14 cellular contexts compared by ENCODE assay signal in genomic region chrX:71128166-71128833, GRCh38. TPM values are rescaled to one million over a fixed set of nuclear protein-coding genes. Genes with fewer than 3 reads are reported as not detected.
DNase-seq lines count a peak whose midpoint lies in the region; ATAC-seq and TF ChIP-seq lines count a peak whose summit lies in the region.
"Had no signal": no experiment of that assay in that cellular context is flagged by ENCODE, and none has a peak within 500 bp of the region (broad histone marks: within the 10 kb centered on the region; RNA-seq: fewer than 3 reads in every experiment).

No MANE protein-coding gene starts in this region.

- ATAC-seq in gastrocnemius medialis = no peak

- H3K36me3 ChIP-seq in CD8-positive, alpha-beta memory T cell (ENCODE audit: insufficient read depth, low read length) = peaks cover 43% of the 10 kb centered on the region
- H3K36me3 ChIP-seq in KOPT-K1 (ENCODE audit: insufficient read depth, low read length) (peaks cover 98% of the 10 kb centered on the region), adipocyte (ENCODE audit: control insufficient read depth, insufficient read depth, low read length, severe bottlenecking) (peaks cover 83% of the 10 kb centered on the region), mesenchymal stem cell (ENCODE audit: control insufficient read depth in 1 of 2, insufficient read depth in 2 of 2, low read depth in 1 of 2, low read length in 2 of 2) (peaks cover 76 to 94% of the 10 kb centered on the region in 2 experiments), gastrocnemius medialis (peaks cover 0 to 74% of the 10 kb centered on the region in 2 donors)

- H2BK12ac ChIP-seq in mesenchymal stem cell (ENCODE audit: low read length in 2 of 2) = no peak overlapping the region

- DNase-seq in CD8-positive, alpha-beta memory T cell = no peak
- DNase-seq in adipocyte (ENCODE audit: low read depth) = peak; percentile 23
- peak; percentile 54 for DNase-seq in mesenchymal stem cell
- no peak for DNase-seq in posterior vena cava (ENCODE audit: low spot score)
- DNase-seq in activated CD4-positive, alpha-beta T cell treated with anti-CD3 and anti-CD28 coated beads for 48 hours = no peak
- no peak for DNase-seq in stimulated activated CD4-positive, alpha-beta T cell treated with anti-CD3 and anti-CD28 coated beads, Interleukin-12 subunit alpha, Interleukin-12 subunit beta, amount 100 ng/mL, for 4 hours
- DNase-seq in gastrocnemius medialis = no peak
- DNase-seq: NCI-H1930 had no signal

- H2AK5ac ChIP-seq in mesenchymal stem cell (ENCODE audit: low read length, severe bottlenecking) = no peak overlapping the region

- WGBS in mesenchymal stem cell = 66% methylated on average over 12 of the region's 12 CpGs

- H4K91ac ChIP-seq in mesenchymal stem cell (ENCODE audit: low read length) = no peak overlapping the region

- no peak overlapping the region for H2BK5ac ChIP-seq in mesenchymal stem cell (ENCODE audit: low read depth, low read length, poor library complexity, severe bottlenecking)

- no peak overlapping the region for H3K4me3 Mint-ChIP-seq in CD8-positive, alpha-beta memory T cell
- H3K4me3 Mint-ChIP-seq: activated B cell treated with CpG ODN at 0.5 μM for 24 hours had no signal

- intact Hi-C loops in posterior vena cava (cut with DNase I) (no loop called here), gastrocnemius medialis (cut with DNase I; ENCODE audit: low total_unique reads) (no loop called here)

- in situ Hi-C loops in gastrocnemius medialis (cut with MboI; ENCODE audit: low sequenced_read_pairs in 4 of 4) = no loop called here

- no peak overlapping the region for H3K23ac ChIP-seq in mesenchymal stem cell (ENCODE audit: low read length in 2 of 2)

- peaks cover 10 to 26% (median 18%) of the 10 kb centered on the region in 3 donors for H3K4me1 Mint-ChIP-seq in CD8-positive, alpha-beta memory T cell

- no peaks in the 10 kb centered on the region for H3K9me3 Mint-ChIP-seq in CD8-positive, alpha-beta memory T cell
- H3K9me3 Mint-ChIP-seq: activated B cell treated with CpG ODN at 0.5 μM for 24 hours had no signal

- H3K18ac ChIP-seq in mesenchymal stem cell (ENCODE audit: low read depth in 1 of 2, low read length in 2 of 2) = no peak overlapping the region

- H3K27ac Mint-ChIP-seq in CD8-positive, alpha-beta memory T cell = peak overlapping the region in 6 of 8 donors; percentile 66 to 92 (median 86)

- peaks cover 4 to 95% (median 5%) of the 10 kb centered on the region in 3 donors for H3K36me3 Mint-ChIP-seq in CD8-positive, alpha-beta memory T cell

- no peaks in the 10 kb centered on the region for H3K27me3 ChIP-seq in CD8-positive, alpha-beta memory T cell (ENCODE audit: insufficient read depth, low read length, poor library complexity, severe bottlenecking)
- H3K27me3 ChIP-seq in adipocyte (replicated peaks; ENCODE audit: control insufficient read depth, insufficient read depth, low read length) (peaks cover 3% of the 10 kb centered on the region), mesenchymal stem cell (ENCODE audit: control insufficient read depth in 1 of 2, insufficient read depth in 1 of 2, low read length in 2 of 2) (peaks cover 0 to 18% of the 10 kb centered on the region in 2 experiments), gastrocnemius medialis (no peaks in the 10 kb centered on the region)
- H3K27me3 ChIP-seq: right atrium auricular region had no signal

- TF ChIP-seq CTCF in gastrocnemius medialis (IDR thresholded peaks at IDR 0.05 in 4 of 5, conservative IDR thresholded peaks at IDR 0.05 in 1 of 5) = no peak

- H4K8ac ChIP-seq in mesenchymal stem cell (ENCODE audit: low read length) = no peak overlapping the region

- peaks cover 8% of the 10 kb centered on the region for H3K79me1 ChIP-seq in mesenchymal stem cell (replicated peaks; ENCODE audit: low read length, poor library complexity, severe bottlenecking)

- no peak overlapping the region for H2BK120ac ChIP-seq in mesenchymal stem cell (ENCODE audit: low read depth, low read length)

- H3K27me3 Mint-ChIP-seq in CD8-positive, alpha-beta memory T cell = peaks cover 0 to 9% of the 10 kb centered on the region in 2 donors
- H3K27me3 Mint-ChIP-seq: activated B cell treated with CpG ODN at 0.5 μM for 24 hours had no signal

- H3K9ac ChIP-seq in adipocyte (ENCODE audit: low read length) = no peak overlapping the region
- H3K9ac ChIP-seq in mesenchymal stem cell (ENCODE audit: low read length) = peak overlapping the region; percentile 55

- H3K14ac ChIP-seq in mesenchymal stem cell (ENCODE audit: low read length in 2 of 2) = no peak overlapping the region

- H3K4me1 ChIP-seq in CD8-positive, alpha-beta memory T cell (ENCODE audit: insufficient read depth, low read length) = peaks cover 12% of the 10 kb centered on the region
- H3K4me1 ChIP-seq in adipocyte (ENCODE audit: control insufficient read depth, insufficient read depth, low read length) (peaks cover 11% of the 10 kb centered on the region), mesenchymal stem cell (ENCODE audit: control insufficient read depth, insufficient read depth, low read depth, low read length) (peaks cover 2% of the 10 kb centered on the region), gastrocnemius medialis (no peaks in the 10 kb centered on the region)
- H3K4me1 ChIP-seq: right atrium auricular region had no signal

- H3K4ac ChIP-seq in mesenchymal stem cell (ENCODE audit: low read depth in 1 of 2, low read length in 2 of 2) = no peak overlapping the region

- H3K27ac ChIP-seq in CD8-positive, alpha-beta memory T cell (ENCODE audit: low read depth, low read length) = no peak overlapping the region
- H3K27ac ChIP-seq in KOPT-K1 (ENCODE audit: low read depth, low read length, poor library complexity, severe bottlenecking) (peak overlapping the region; percentile 19), mesenchymal stem cell (ENCODE audit: low read length, poor library complexity, severe bottlenecking) (peak overlapping the region; percentile 45), gastrocnemius medialis (no peak overlapping the region)
- H3K27ac ChIP-seq: C4-2B, right atrium auricular region had no signal

- H3K4me3 ChIP-seq in CD8-positive, alpha-beta memory T cell (ENCODE audit: low read length) = no peak overlapping the region
- no peak overlapping the region for H3K4me3 ChIP-seq in adipocyte (ENCODE audit: low read length)
- no peak overlapping the region for H3K4me3 ChIP-seq in mesenchymal stem cell (ENCODE audit: insufficient read depth in 1 of 2, low read depth in 1 of 2, low read length in 2 of 2)
- no peak overlapping the region for H3K4me3 ChIP-seq in gastrocnemius medialis
- H3K4me3 ChIP-seq: K562, right atrium auricular region had no signal

- no peak overlapping the region for H2AFZ ChIP-seq in mesenchymal stem cell (ENCODE audit: low read depth, low read length)

- H2BK15ac ChIP-seq in mesenchymal stem cell (ENCODE audit: low read depth, poor library complexity, severe bottlenecking) = no peak overlapping the region

- no peak for TF ChIP-seq POLR2A in gastrocnemius medialis (IDR thresholded peaks at IDR 0.05)

- POLR2A ChIA-PET in CD8-positive, alpha-beta memory T cell (lab: Charles Lee) = interaction anchor here (0.6 to 1.4 kb wide), 4 partner anchors 10 to 66 kb away, joined by 3 to 12 read pairs (median 4); partner anchors contain the start of gene MED12

- H3K9me3 ChIP-seq in CD8-positive, alpha-beta memory T cell (ENCODE audit: low read length) = no peaks in the 10 kb centered on the region
- H3K9me3 ChIP-seq in KOPT-K1 (ENCODE audit: insufficient read depth, low read length, poor library complexity, severe bottlenecking) (no peaks in the 10 kb centered on the region), adipocyte (ENCODE audit: control insufficient read depth, low read length) (peaks cover 7% of the 10 kb centered on the region), mesenchymal stem cell (ENCODE audit: control insufficient read depth, low read length) (peaks cover 3% of the 10 kb centered on the region), gastrocnemius medialis (no peaks in the 10 kb centered on the region)
- H3K9me3 ChIP-seq: right atrium auricular region had no signal

- no peak overlapping the region for H3K4me2 ChIP-seq in mesenchymal stem cell (ENCODE audit: low read length, poor library complexity, severe bottlenecking)

- CTCF ChIA-PET in CD8-positive, alpha-beta memory T cell (lab: Charles Lee) = interaction anchor here (0.6 to 3.9 kb wide), 12 partner anchors 9 to 32 kb away, joined by 3 to 58 read pairs (median 4); partner anchors contain the start of genes IL2RG and MED12

RNA-seq across cellular contexts. Expression of gene MED12, which starts 9.9 kb away (rescaled TPM):
- 10 to 100 TPM; 49.3 to 61.1 TPM for total RNA-seq in CD8-positive, alpha-beta memory T cell
- polyA plus RNA-seq in CD8-positive, alpha-beta memory T cell = 19.0 TPM
- polyA plus RNA-seq in mesenchymal stem cell (2013, experiment 1 of 2) = 12.0 TPM
- 11.1 TPM for polyA plus RNA-seq in mesenchymal stem cell (2013, experiment 2 of 2)
- total RNA-seq in posterior vena cava (10 to 100 TPM; 29.2 to 33.0 TPM), gastrocnemius medialis (10 to 100 TPM; 11.8 to 25.5 (median 17.4) TPM)

RNA-seq across cellular contexts. Expression of gene NLGN3, which starts 16.3 kb away (rescaled TPM):
- under 1 TPM; 0.46 to 0.69 TPM for total RNA-seq in CD8-positive, alpha-beta memory T cell
- polyA plus RNA-seq in CD8-positive, alpha-beta memory T cell = 0.16 TPM
- 0.50 TPM for polyA plus RNA-seq in mesenchymal stem cell (2013, experiment 1 of 2)
- 0.42 TPM for polyA plus RNA-seq in mesenchymal stem cell (2013, experiment 2 of 2)
- total RNA-seq in posterior vena cava = 1 to 10 TPM in 1 of 2 donors, under 1 TPM in 1; 0.67 to 2.3 TPM
- total RNA-seq in gastrocnemius medialis = under 1 TPM in 3 of 4 donors, not detected in 1; 0.31 to 0.39 (median 0.31) TPM

RNA-seq across cellular contexts. Expression of gene IL2RG, which starts 16.9 kb away (rescaled TPM):
- total RNA-seq in CD8-positive, alpha-beta memory T cell = 100 to 1,000 TPM; 312 to 323 TPM
- polyA plus RNA-seq in CD8-positive, alpha-beta memory T cell = 1,411 TPM
- polyA plus RNA-seq in mesenchymal stem cell (2013, experiment 1 of 2) = not detected
- not detected for polyA plus RNA-seq in mesenchymal stem cell (2013, experiment 2 of 2)
- 1 to 10 TPM; 2.6 to 4.8 TPM for total RNA-seq in posterior vena cava
- total RNA-seq in gastrocnemius medialis = 1 to 10 TPM in 2 of 4 donors, under 1 TPM in 1, not detected in 1; 0.78 to 3.6 (median 1.3) TPM
- total RNA-seq: SK-MEL-5 had no signal

RNA-seq across cellular contexts. Expression of gene CXorf65, which starts 21.8 kb away (rescaled TPM):
- 10 to 100 TPM in 1 of 2 experiments, 1 to 10 TPM in 1; 9.5 to 11.0 TPM for total RNA-seq in CD8-positive, alpha-beta memory T cell
- 4.9 TPM for polyA plus RNA-seq in CD8-positive, alpha-beta memory T cell
- polyA plus RNA-seq in mesenchymal stem cell (2013, experiment 1 of 2) = not detected
- polyA plus RNA-seq in mesenchymal stem cell (2013, experiment 2 of 2) = not detected
- not detected for total RNA-seq in posterior vena cava
- not detected for total RNA-seq in gastrocnemius medialis
- total RNA-seq: right atrium auricular region, SK-MEL-5 had no signal

RNA-seq across cellular contexts. Expression of gene FOXO4, which starts 32.6 kb away (rescaled TPM):
- 10 to 100 TPM; 12.8 to 13.8 TPM for total RNA-seq in CD8-positive, alpha-beta memory T cell
- polyA plus RNA-seq in CD8-positive, alpha-beta memory T cell = 2.8 TPM
- polyA plus RNA-seq in mesenchymal stem cell (2013, experiment 1 of 2) = 5.2 TPM
- polyA plus RNA-seq in mesenchymal stem cell (2013, experiment 2 of 2) = 4.3 TPM
- 10 to 100 TPM; 21.5 to 26.7 TPM for total RNA-seq in posterior vena cava
- 10 to 100 TPM; 35.2 to 48.0 (median 41.8) TPM for total RNA-seq in gastrocnemius medialis

Comparison
In these comparisons a context has a peak if more than half of its experiments do, and no peak if none do; other contexts are left out.
1. DNase-seq: peak in adipocyte (single experiment) and mesenchymal stem cell (single experiment); none in CD8-positive, alpha-beta memory T cell (0 of 5), posterior vena cava (single experiment), activated CD4-positive, alpha-beta T cell treated with anti-CD3 and anti-CD28 coated beads for 48 hours (single experiment), stimulated activated CD4-positive, alpha-beta T cell treated with anti-CD3 and anti-CD28 coated beads, Interleukin-12 subunit alpha, Interleukin-12 subunit beta, amount 100 ng/mL, for 4 hours (single experiment) and gastrocnemius medialis (0 of 2).
2. H3K27ac ChIP-seq: peak in KOPT-K1 (single experiment) and mesenchymal stem cell (single experiment); none in CD8-positive, alpha-beta memory T cell (single experiment) and gastrocnemius medialis (0 of 4).
3. RNA of gene IL2RG, which starts 16.9 kb away (total RNA-seq): 312 to 323 TPM in CD8-positive, alpha-beta memory T cell; 2.6 to 4.8 TPM in posterior vena cava and 0.78 to 3.6 TPM in gastrocnemius medialis; every median in the first group is over 10 times any median in the second.